ENCODE assay signal across 18 cellular contexts in genomic region chr2:172893654-172894053, GRCh38.
DNase-seq lines count a peak whose midpoint lies in the region; ATAC-seq and TF ChIP-seq lines count a peak whose summit lies in the region.
"Had no signal": no experiment of that assay in that cellular context is flagged by ENCODE, and none has a peak within 500 bp of the region (broad histone marks: within the 10 kb centered on the region; RNA-seq: fewer than 3 reads in every experiment).

No MANE protein-coding gene starts in this region.

- no peak overlapping the region for H3K4me3 Mint-ChIP-seq in brain
- H3K4me3 Mint-ChIP-seq: B cell; CD4-positive, alpha-beta T cell; CD8-positive, alpha-beta memory T cell; GM23338; H9 had no signal

- peaks cover 63% of the 10 kb centered on the region for H3K4me1 Mint-ChIP-seq in brain
- H3K4me1 Mint-ChIP-seq: B cell; CD14-positive monocyte; CD8-positive, alpha-beta memory T cell; GM23338; H9 had no signal

- H3K36me3 Mint-ChIP-seq in brain, result no peaks in the 10 kb centered on the region
- H3K36me3 Mint-ChIP-seq: CD14-positive monocyte; CD8-positive, alpha-beta memory T cell had no signal

- H3K9me3 Mint-ChIP-seq in brain, result no peaks in the 10 kb centered on the region
- H3K9me3 Mint-ChIP-seq: CD14-positive monocyte; CD4-positive, alpha-beta T cell; GM23338; H9 had no signal

- H3K27me3 ChIP-seq in dorsolateral prefrontal cortex, result peaks cover 0 to 4% (median 0%) of the 10 kb centered on the region in 45 donors
- H3K27me3 ChIP-seq: BLaER1 treated with 17β-estradiol and CSF1 and Interleukin-3, amounts not matched to agents 10 nM and 100 nM had no signal

- peak overlapping the region in 4 of 5 experiments; percentile 9 to 72 (median 48) for H3K27ac Mint-ChIP-seq in brain
- H3K27ac Mint-ChIP-seq: B cell; CD14-positive monocyte; CD4-positive, alpha-beta T cell; CD8-positive, alpha-beta memory T cell; GM23338; H9 had no signal

- H3K27me3 Mint-ChIP-seq in brain, result peaks cover 3% of the 10 kb centered on the region

- intact Hi-C loops in dorsolateral prefrontal cortex (cut with DNase I), result no loop called here

- DNase-seq in COLO829 (ENCODE audit: low spot score) (peak; percentile 6), retina (peak; percentile 43), NCI-H748 treated with DMSO at 0.1 percent for 48 hours (lab: John Stamatoyannopoulos, UW) (no peak), dorsolateral prefrontal cortex (no peak)
- DNase-seq: Calu3; CD4-positive, alpha-beta T cell; CD8-positive, alpha-beta memory T cell; COR-L47; DMS53; DMS79 treated with DMSO at 0.1 percent for 48 hours; GF-D8; H9 had no signal

- TF ChIP-seq CTCF in brain (conservative IDR thresholded peaks at IDR 0.05) (no peak), dorsolateral prefrontal cortex (IDR thresholded peaks at IDR 0.05 in 54 of 56, conservative IDR thresholded peaks at IDR 0.05 in 2 of 56; ENCODE audit: low read depth in 1 of 56, partially characterized antibody in 56 of 56) (no peak)

- H3K4me3 ChIP-seq in dorsolateral prefrontal cortex, result no peak overlapping the region
- H3K4me3 ChIP-seq: BLaER1 treated with 17β-estradiol and CSF1 and Interleukin-3, amounts not matched to agents 10 nM and 100 nM; GM23338 had no signal

- H3K27ac ChIP-seq in dorsolateral prefrontal cortex, result peak overlapping the region in 2 of 59 donors; percentile 8 to 36
- H3K27ac ChIP-seq: BLaER1 treated with 17β-estradiol and CSF1 and Interleukin-3, amounts not matched to agents 10 nM and 100 nM had no signal

- no peak for ATAC-seq in HG02798 (IDR thresholded peaks at IDR 0.05; ENCODE audit: poor library complexity, unreplicated experiment)
- ATAC-seq: GM23338 had no signal

Comparison
In these comparisons a context has a peak if more than half of its experiments do, and no peak if none do; other contexts are left out.
1. DNase-seq: peak in COLO829 (single experiment) and retina (single experiment); none in NCI-H748 treated with DMSO at 0.1 percent for 48 hours (single experiment) and dorsolateral prefrontal cortex (0 of 10).